Comparison of ENCODE assay signal across 10 cellular contexts in the genomic region with DNA sequence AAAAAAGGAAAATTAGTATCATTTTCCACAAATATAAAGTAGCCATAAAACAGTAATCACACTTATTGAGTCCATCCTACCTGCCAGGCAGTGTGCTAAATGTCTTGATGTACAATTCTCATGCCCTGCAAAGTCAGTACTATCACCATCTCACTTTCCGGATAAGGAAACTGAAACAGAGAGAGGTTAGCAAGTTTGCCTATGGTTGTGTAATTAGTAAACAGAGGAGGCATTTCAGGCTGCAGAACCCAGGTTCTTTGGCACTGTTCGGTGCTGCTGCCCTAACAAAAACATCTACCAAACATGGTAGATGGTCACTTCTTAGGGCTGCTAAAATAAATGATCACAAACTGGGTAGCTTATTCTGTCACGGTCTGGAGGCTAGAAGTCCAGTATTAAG. TPM values are rescaled to one million over a fixed set of nuclear protein-coding genes. Genes with fewer than 3 reads are reported as not detected.
A peak's percentile ranks its signal among the peaks of the same experiment; 100 is the strongest.
DNase-seq lines count a peak whose midpoint lies in the region; ATAC-seq and TF ChIP-seq lines count a peak whose summit lies in the region.
"Had no signal": no experiment of that assay in that cellular context is flagged by ENCODE, and none has a peak within 500 bp of the region (broad histone marks: within the 10 kb centered on the region; RNA-seq: fewer than 3 reads in every experiment).

No MANE protein-coding gene starts in this region.

- no peak overlapping the region for H3K27ac Mint-ChIP-seq in Calu3 (ENCODE audit: unreplicated experiment)
- no peak overlapping the region for H3K27ac Mint-ChIP-seq in effector memory CD8-positive, alpha-beta T cell

- no peak overlapping the region for H3K4me3 Mint-ChIP-seq in Calu3 (ENCODE audit: low read depth, unreplicated experiment)
- H3K4me3 Mint-ChIP-seq in effector memory CD8-positive, alpha-beta T cell: no peak overlapping the region

- no peak overlapping the region for H3K27ac ChIP-seq in ascending aorta

- no peaks in the 10 kb centered on the region for H3K9me3 Mint-ChIP-seq in Calu3 (ENCODE audit: low read depth, unreplicated experiment)
- no peaks in the 10 kb centered on the region for H3K9me3 Mint-ChIP-seq in effector memory CD8-positive, alpha-beta T cell

- H3K27me3 ChIP-seq in ascending aorta: no peaks in the 10 kb centered on the region

- no peak overlapping the region for H3K4me3 ChIP-seq in ascending aorta

- H3K4me1 ChIP-seq in ascending aorta: no peaks in the 10 kb centered on the region

- CTCF ChIA-PET in Calu3 (lab: Charles Lee): no interaction called here

- peak; percentile 90 for ATAC-seq in GM18861 (IDR thresholded peaks at IDR 0.05; ENCODE audit: unreplicated experiment)
- ATAC-seq in GM21423 (IDR thresholded peaks at IDR 0.05; ENCODE audit: unreplicated experiment): peak; percentile 89
- ATAC-seq in HG03039 (IDR thresholded peaks at IDR 0.05; ENCODE audit: unreplicated experiment): peak; percentile 78
- ATAC-seq in effector memory CD8-positive, alpha-beta T cell (replicated peaks): no peak

- no TSS peak for BruUV-seq in Calu3 (replicated peaks; lab: Mats Ljungman, UMichigan)

- peak; percentile 11 for DNase-seq in MV-4-11 (lab: John Stamatoyannopoulos, UW)
- DNase-seq in Calu3: no peak
- no peak for DNase-seq in ascending aorta (ENCODE audit: low spot score in 2 of 2)
- DNase-seq in effector memory CD8-positive, alpha-beta T cell: no peak
- DNase-seq in NCI-H1417 treated with DMSO at 0.1 percent for 48 hours (lab: John Stamatoyannopoulos, UW): no peak
- DNase-seq: NCI-H146, small intestine had no signal

- no peaks in the 10 kb centered on the region for H3K4me1 Mint-ChIP-seq in Calu3 (ENCODE audit: low read depth, unreplicated experiment)
- peaks cover 12 to 13% of the 10 kb centered on the region in 2 donors for H3K4me1 Mint-ChIP-seq in effector memory CD8-positive, alpha-beta T cell (ENCODE audit: low read depth in 2 of 2)

- H3K36me3 Mint-ChIP-seq in Calu3 (ENCODE audit: insufficient read depth, unreplicated experiment): no peaks in the 10 kb centered on the region
- H3K36me3 Mint-ChIP-seq in effector memory CD8-positive, alpha-beta T cell (ENCODE audit: insufficient read depth): no peaks in the 10 kb centered on the region

- no peaks in the 10 kb centered on the region for H3K9me3 ChIP-seq in ascending aorta

- no peaks in the 10 kb centered on the region for H3K36me3 ChIP-seq in ascending aorta

- no peaks in the 10 kb centered on the region for H3K27me3 Mint-ChIP-seq in Calu3 (ENCODE audit: unreplicated experiment)
- H3K27me3 Mint-ChIP-seq in effector memory CD8-positive, alpha-beta T cell: no peaks in the 10 kb centered on the region

- TF ChIP-seq CTCF in Calu3 (IDR thresholded peaks at IDR 0.05; ENCODE audit: unreplicated experiment): no peak
- no peak for TF ChIP-seq CTCF in ascending aorta (IDR thresholded peaks at IDR 0.05)

- intact Hi-C loops in Calu3 (cut with micrococcal nuclease; ENCODE audit: unreplicated experiment) (no loop called here), ascending aorta (cut with DNase I) (no loop called here)

RNA-seq across cellular contexts. Expression of gene PLAC8L1, which starts 22.6 kb away (rescaled TPM):
- 1.4 and 3.8 TPM in 2 replicates for total RNA-seq in Calu3 (2022)
- not detected for total RNA-seq in ascending aorta
